ENCODE assay signal across 1 cellular context in the genomic region with DNA sequence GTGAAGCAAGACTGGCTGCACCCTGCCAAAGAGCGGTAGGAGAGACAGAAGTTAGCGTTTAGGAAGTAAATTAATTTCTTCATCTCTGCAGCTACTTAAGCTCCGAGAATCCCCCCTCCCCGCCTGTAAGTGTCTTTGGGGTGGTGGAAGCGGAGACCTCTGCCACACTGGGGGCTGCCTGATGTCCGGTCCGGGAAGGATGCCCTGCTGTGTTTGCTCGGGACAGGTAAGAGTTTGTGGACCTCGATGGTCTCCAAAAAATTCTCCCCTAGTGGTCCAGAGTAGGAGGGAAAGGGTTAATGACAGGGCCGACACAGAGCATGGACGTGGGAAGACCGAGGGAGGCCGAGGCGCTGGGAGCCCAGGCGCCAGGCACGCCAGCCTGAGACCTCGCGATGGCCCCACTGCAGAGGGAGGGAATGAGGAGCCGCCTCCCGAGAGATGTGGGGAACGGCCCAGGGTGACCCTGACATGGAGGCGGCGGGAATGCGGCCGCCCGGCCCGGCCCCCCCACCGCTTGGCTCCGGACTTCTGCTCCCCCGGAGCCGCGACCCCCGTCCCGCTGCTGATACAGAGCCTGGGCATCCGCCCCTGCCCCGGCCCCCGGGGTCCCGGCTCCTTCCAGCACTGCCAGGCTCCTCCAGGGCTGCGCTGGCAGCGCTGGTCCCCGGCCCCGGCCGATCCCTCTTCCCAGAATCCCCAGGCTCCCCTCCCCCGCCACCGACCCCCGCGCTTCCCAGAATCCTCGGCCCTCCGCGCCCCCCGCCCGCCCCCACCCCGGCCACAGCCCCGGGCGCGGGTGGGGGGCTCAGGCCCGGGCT.
TF ChIP-seq lines count a peak whose summit lies in the region.

No MANE protein-coding gene starts in this region.

TF ChIP-seq in HepG2, 621 proteins besides CTCF, POLR2A, EP300 and RAD21 (continued from another document and continues in another):
- TF ChIP-seq CSRNP1 (CRISPR knock-in tag; IDR thresholded peaks at IDR 0.05) (0 out of 2 replicates have a peak, but pooled peaks have one; percentile 42), HMGXB4 (CRISPR knock-in tag; IDR thresholded peaks at IDR 0.05; ENCODE audit: borderline replicate concordance in 1 of 2, low read depth in 1 of 2) (0 out of 4 replicates have a peak, but pooled peaks of 1 of the 2 experiments have one; percentile 19), MAF1 (CRISPR knock-in tag; IDR thresholded peaks at IDR 0.05; ENCODE audit: borderline replicate concordance) (no peak), CHD2 (IDR thresholded peaks at IDR 0.05; ENCODE audit: low read depth, low read length) (peak; percentile 90), FOSL2 (CRISPR knock-in tag; IDR thresholded peaks at IDR 0.05) (no peak), ZSCAN12 (CRISPR knock-in tag; IDR thresholded peaks at IDR 0.05) (no peak), ARNT (IDR thresholded peaks at IDR 0.05) (no peak), ZNF530 (CRISPR knock-in tag; IDR thresholded peaks at IDR 0.05; ENCODE audit: low read depth) (no peak), AKAP8 (CRISPR knock-in tag; IDR thresholded peaks at IDR 0.05) (peak; percentile 52; the same call in 1 of the 2 replicates), ZNF256 (CRISPR knock-in tag; conservative IDR thresholded peaks at IDR 0.05) (peak; percentile 60; the same call in 1 of the 2 replicates), SP5 (CRISPR knock-in tag; IDR thresholded peaks at IDR 0.05; ENCODE audit: borderline replicate concordance, low read depth) (no peak), HOXA5 (CRISPR knock-in tag; IDR thresholded peaks at IDR 0.05) (peak; percentile 42; the same call in 1 of the 2 replicates), PRMT3 (CRISPR knock-in tag; IDR thresholded peaks at IDR 0.05; ENCODE audit: borderline replicate concordance, low read depth) (no peak), TIGD3 (CRISPR knock-in tag; IDR thresholded peaks at IDR 0.05; ENCODE audit: borderline replicate concordance) (0 out of 2 replicates have a peak, but pooled peaks have one; percentile 11), ZIK1 (CRISPR knock-in tag; IDR thresholded peaks at IDR 0.05; ENCODE audit: borderline replicate concordance, low read depth) (no peak), ZNF670 (CRISPR knock-in tag; IDR thresholded peaks at IDR 0.05; ENCODE audit: borderline replicate concordance) (peak; percentile 21; the same call in 1 of the 2 replicates), ZNF629 (CRISPR knock-in tag; conservative IDR thresholded peaks at IDR 0.05) (no peak; the same call in 1 of the 2 replicates), HINFP (CRISPR knock-in tag; IDR thresholded peaks at IDR 0.05; ENCODE audit: low read depth) (0 out of 2 replicates have a peak, but pooled peaks have one; percentile 42), GTF3A (CRISPR knock-in tag; conservative IDR thresholded peaks at IDR 0.05) (no peak), MEIS2 (CRISPR knock-in tag; IDR thresholded peaks at IDR 0.05) (peak; percentile 49; the same call in 1 of the 2 replicates), ZBTB38 (CRISPR knock-in tag; IDR thresholded peaks at IDR 0.05) (no peak), PLRG1 (conservative IDR thresholded peaks at IDR 0.05) (no peak), THRA (CRISPR knock-in tag; IDR thresholded peaks at IDR 0.05; ENCODE audit: borderline replicate concordance) (peak; percentile 56; the same call in 1 of the 2 replicates), CAMTA2 (CRISPR knock-in tag; IDR thresholded peaks at IDR 0.05; ENCODE audit: borderline replicate concordance) (peak; percentile 46; the same call in 1 of the 2 replicates), NFKB2 (CRISPR knock-in tag; IDR thresholded peaks at IDR 0.05; ENCODE audit: borderline replicate concordance) (peak; percentile 78; the same call in 1 of the 2 replicates), ZNF768 (CRISPR knock-in tag; IDR thresholded peaks at IDR 0.05) (peak; percentile 39; the same call in 1 of the 2 replicates), ZFY (CRISPR knock-in tag; IDR thresholded peaks at IDR 0.05) (peak; percentile 72), ZNF280B (CRISPR knock-in tag; IDR thresholded peaks at IDR 0.05; ENCODE audit: borderline replicate concordance) (no peak), ZNF451 (CRISPR knock-in tag; IDR thresholded peaks at IDR 0.05) (no peak), ZFX (CRISPR knock-in tag; IDR thresholded peaks at IDR 0.05; ENCODE audit: low read depth) (peak; percentile 53; the same call in 1 of the 2 replicates), SCMH1 (CRISPR knock-in tag; IDR thresholded peaks at IDR 0.05; ENCODE audit: borderline replicate concordance) (no peak), ZMAT3 (CRISPR knock-in tag; conservative IDR thresholded peaks at IDR 0.05) (0 out of 2 replicates have a peak, but pooled peaks have one; percentile 8), DR1 (CRISPR knock-in tag; IDR thresholded peaks at IDR 0.05) (peak; percentile 61; the same call in 1 of the 2 replicates), ARNTL (CRISPR knock-in tag; IDR thresholded peaks at IDR 0.05) (no peak), ZNF343 (CRISPR knock-in tag; IDR thresholded peaks at IDR 0.05) (no peak), ZNF562 (CRISPR knock-in tag; IDR thresholded peaks at IDR 0.05; ENCODE audit: borderline replicate concordance) (no peak), NFKBIZ (CRISPR knock-in tag; IDR thresholded peaks at IDR 0.05) (0 out of 2 replicates have a peak, but pooled peaks have one; percentile 45), ZNF20 (CRISPR knock-in tag; IDR thresholded peaks at IDR 0.05) (0 out of 2 replicates have a peak, but pooled peaks have one; percentile 0), ZBTB21 (CRISPR knock-in tag; IDR thresholded peaks at IDR 0.05) (no peak; the same call in 1 of the 2 replicates), RXRA (CRISPR knock-in tag; IDR thresholded peaks at IDR 0.05) (peak; percentile 68; the same call in 1 of the 2 replicates), ARID4A (CRISPR knock-in tag; IDR thresholded peaks at IDR 0.05; ENCODE audit: borderline replicate concordance) (no peak; the same call in 1 of the 2 replicates), KAT8 (CRISPR knock-in tag; IDR thresholded peaks at IDR 0.05) (peak; percentile 13; the same call in 1 of the 2 replicates), ZNF564 (CRISPR knock-in tag; IDR thresholded peaks at IDR 0.05) (no peak)
- TF ChIP-seq, protein P1, sequence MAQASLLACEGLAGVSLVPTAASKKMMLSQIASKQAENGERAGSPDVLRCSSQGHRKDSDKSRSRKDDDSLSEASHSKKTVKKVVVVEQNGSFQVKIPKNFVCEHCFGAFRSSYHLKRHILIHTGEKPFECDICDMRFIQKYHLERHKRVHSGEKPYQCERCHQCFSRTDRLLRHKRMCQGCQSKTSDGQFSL (CRISPR knock-in tag; IDR thresholded peaks at IDR 0.05): peak; percentile 91
- TF ChIP-seq, protein P2, sequence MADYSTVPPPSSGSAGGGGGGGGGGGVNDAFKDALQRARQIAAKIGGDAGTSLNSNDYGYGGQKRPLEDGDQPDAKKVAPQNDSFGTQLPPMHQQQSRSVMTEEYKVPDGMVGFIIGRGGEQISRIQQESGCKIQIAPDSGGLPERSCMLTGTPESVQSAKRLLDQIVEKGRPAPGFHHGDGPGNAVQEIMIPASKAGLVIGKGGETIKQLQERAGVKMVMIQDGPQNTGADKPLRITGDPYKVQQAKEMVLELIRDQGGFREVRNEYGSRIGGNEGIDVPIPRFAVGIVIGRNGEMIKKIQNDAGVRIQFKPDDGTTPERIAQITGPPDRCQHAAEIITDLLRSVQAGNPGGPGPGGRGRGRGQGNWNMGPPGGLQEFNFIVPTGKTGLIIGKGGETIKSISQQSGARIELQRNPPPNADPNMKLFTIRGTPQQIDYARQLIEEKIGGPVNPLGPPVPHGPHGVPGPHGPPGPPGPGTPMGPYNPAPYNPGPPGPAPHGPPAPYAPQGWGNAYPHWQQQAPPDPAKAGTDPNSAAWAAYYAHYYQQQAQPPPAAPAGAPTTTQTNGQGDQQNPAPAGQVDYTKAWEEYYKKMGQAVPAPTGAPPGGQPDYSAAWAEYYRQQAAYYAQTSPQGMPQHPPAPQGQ (CRISPR knock-in tag; IDR thresholded peaks at IDR 0.05; ENCODE audit: borderline replicate concordance): no peak
